1 cellular context compared by ENCODE assay signal in the genomic region with DNA sequence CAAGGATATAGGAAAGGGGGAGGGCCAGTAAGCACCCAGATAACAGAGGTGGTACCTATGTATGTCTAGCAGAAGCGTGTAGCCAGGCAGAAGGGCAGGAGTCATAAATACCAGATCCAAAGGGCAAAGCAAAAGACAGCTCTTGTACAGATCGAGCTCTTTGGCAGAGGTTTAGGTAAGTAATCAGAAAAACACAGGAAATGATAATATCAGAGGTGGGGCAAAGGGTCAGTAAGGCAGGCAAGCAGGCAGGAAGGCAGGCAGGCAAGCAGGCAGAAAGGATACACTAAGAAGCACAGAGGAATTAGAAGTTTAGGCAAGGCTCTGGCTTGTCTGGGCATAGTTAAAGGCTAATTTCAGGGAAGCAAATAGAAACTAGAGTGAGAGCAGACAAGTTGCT.
TF ChIP-seq lines count a peak whose summit lies in the region.

No MANE protein-coding gene starts in this region.

TF ChIP-seq in K562, 482 proteins besides CTCF, POLR2A, EP300 and RAD21:
- no peak for TF ChIP-seq RFX5 (IDR thresholded peaks at IDR 0.05; ENCODE audit: low read depth, low read length)
- TF ChIP-seq ZBTB7A (IDR thresholded peaks at IDR 0.05; ENCODE audit: borderline replicate concordance, control insufficient read depth, low read depth, low read length), result no peak
- no peak for TF ChIP-seq NFE2L1 (tag; IDR thresholded peaks at IDR 0.05; ENCODE audit: borderline replicate concordance, low read depth)
- peak; percentile 45; the same call in 1 of the 2 replicates for TF ChIP-seq ZNF780A (CRISPR knock-in tag; IDR thresholded peaks at IDR 0.05)
- TF ChIP-seq ARID1B (IDR thresholded peaks at IDR 0.05), result peak; percentile 31; the same call in 1 of the 2 replicates
TF ChIP-seq in K562: peak in this region for 2.
